In genomic region chr2:218582085-218582484, GRCh38 we compare ENCODE assay signal across 9 cellular contexts. TPM values are rescaled to one million over a fixed set of nuclear protein-coding genes. Genes with fewer than 3 reads are reported as not detected.
DNase-seq lines count a peak whose midpoint lies in the region; ATAC-seq, FAIRE-seq and TF ChIP-seq lines count a peak whose summit lies in the region.
"Had no signal": no experiment of that assay in that cellular context is flagged by ENCODE, and none has a peak within 500 bp of the region (broad histone marks: within the 10 kb centered on the region; RNA-seq: fewer than 3 reads in every experiment).

No MANE protein-coding gene starts in this region.

- no peak overlapping the region for H2BK15ac ChIP-seq in neuronal stem cell (ENCODE audit: low read length)

- no peak overlapping the region for H3K9ac ChIP-seq in neuronal stem cell (ENCODE audit: low read depth, low read length, poor library complexity)

- FAIRE-seq in frontal cortex (lab: Jason Lieb, UNC) = no peak

- no peak overlapping the region for H3K18ac ChIP-seq in neuronal stem cell (ENCODE audit: low read length)

- no peak overlapping the region for H3K4me2 ChIP-seq in neuronal stem cell (ENCODE audit: insufficient read depth, low read length, poor library complexity, severe bottlenecking)

- H4K8ac ChIP-seq in neuronal stem cell (ENCODE audit: low read depth, low read length) = no peak overlapping the region

- DNase-seq in GM10248 (ENCODE audit: extremely low spot score) = peak; percentile 24
- DNase-seq in RWPE2 (ENCODE audit: low spot score) = no peak
- peak; percentile 55 for DNase-seq in fibroblast of the aortic adventitia (ENCODE audit: low read depth)
- no peak for DNase-seq in tibial artery
- no peak for DNase-seq in G401 (ENCODE audit: low spot score)
- no peak for DNase-seq in neuronal stem cell (ENCODE audit: low spot score)
- DNase-seq in frontal cortex (ENCODE audit: low spot score in 2 of 2) = no peak

- H2AFZ ChIP-seq in neuronal stem cell (ENCODE audit: low read length) = no peak overlapping the region

- POLR2A ChIA-PET in GM10248 (lab: Yijun Ruan, JAX) = interaction anchor here (0.7 to 1.0 kb wide), 2 partner anchors 16 to 1016 kb away, joined by 3 read pairs; partner anchors contain the start of gene STK11IP

- H3K36me3 ChIP-seq in RWPE2 (ENCODE audit: low read depth) (peaks cover 70% of the 10 kb centered on the region), tibial artery (peaks cover 43 to 59% (median 48%) of the 10 kb centered on the region in 3 donors), neuronal stem cell (replicated peaks in 1 of 2; ENCODE audit: control insufficient read depth in 2 of 2, insufficient read depth in 2 of 2, low read length in 2 of 2) (peaks cover 16 to 92% of the 10 kb centered on the region in 2 donors)

- H3K4me1 ChIP-seq in RWPE2 (ENCODE audit: insufficient read depth, poor library complexity, severe bottlenecking) (peaks cover 12% of the 10 kb centered on the region), tibial artery (peaks cover 0 to 6% (median 2%) of the 10 kb centered on the region in 4 donors), neuronal stem cell (ENCODE audit: control insufficient read depth in 2 of 2, insufficient read depth in 1 of 2, low read depth in 1 of 2, low read length in 2 of 2) (no peaks in the 10 kb centered on the region)

- in situ Hi-C loops in G401 (cut with HindIII; ENCODE audit: low sequenced_read_pairs) = no loop called here

- H2BK120ac ChIP-seq in neuronal stem cell (ENCODE audit: low read depth, low read length) = no peak overlapping the region

- H3K27ac ChIP-seq in RWPE2 (ENCODE audit: poor library complexity, severe bottlenecking) (peak overlapping the region; percentile 69), tibial artery (no peak overlapping the region), neuronal stem cell (replicated peaks; ENCODE audit: low read length) (no peak overlapping the region)
- H3K27ac ChIP-seq: HL-60 had no signal

- H2BK12ac ChIP-seq in neuronal stem cell (ENCODE audit: low read length) = no peak overlapping the region

- no peak for TF ChIP-seq CTCF in GM10248 (IDR thresholded peaks at IDR 0.05; ENCODE audit: control extremely low read depth, extremely low read depth, low read depth, missing control alignments)
- TF ChIP-seq CTCF in RWPE2 (IDR thresholded peaks at IDR 0.05; ENCODE audit: poor library complexity, severe bottlenecking) = no peak
- TF ChIP-seq CTCF in fibroblast of the aortic adventitia (IDR thresholded peaks at IDR 0.05; ENCODE audit: insufficient read depth, low read length) = no peak
- TF ChIP-seq CTCF in tibial artery (IDR thresholded peaks at IDR 0.05) = no peak

- intact Hi-C loops in tibial artery (cut with DNase I; ENCODE audit: low total_unique reads) = no loop called here

- peaks cover 2% of the 10 kb centered on the region for H3K79me1 ChIP-seq in neuronal stem cell (ENCODE audit: low read depth, low read length)

- H2AK5ac ChIP-seq in neuronal stem cell (ENCODE audit: low read depth, low read length) = no peak overlapping the region

- H3K4me3 ChIP-seq in RWPE2 (ENCODE audit: severe bottlenecking) (no peak overlapping the region), fibroblast of the aortic adventitia (ENCODE audit: low read depth, low read length) (no peak overlapping the region), tibial artery (no peak overlapping the region), neuronal stem cell (ENCODE audit: low read length in 2 of 2) (no peak overlapping the region)

- H3K23ac ChIP-seq in neuronal stem cell (ENCODE audit: low read depth, low read length, poor library complexity) = no peak overlapping the region

- no peaks in the 10 kb centered on the region for H3K9me3 ChIP-seq in RWPE2 (ENCODE audit: severe bottlenecking)
- H3K9me3 ChIP-seq in tibial artery = no peaks in the 10 kb centered on the region
- no peaks in the 10 kb centered on the region for H3K9me3 ChIP-seq in neuronal stem cell (replicated peaks in 1 of 2; ENCODE audit: control insufficient read depth in 2 of 2, insufficient read depth in 1 of 2, low read depth in 1 of 2, low read length in 2 of 2)

- H4K91ac ChIP-seq in neuronal stem cell (ENCODE audit: low read depth, low read length, poor library complexity) = no peak overlapping the region

- CTCF ChIA-PET in GM10248 (lab: Yijun Ruan, JAX) = no interaction called here

- H3K14ac ChIP-seq in neuronal stem cell (ENCODE audit: low read length) = no peak overlapping the region

- peak; percentile 68 for ATAC-seq in HG02588 (IDR thresholded peaks at IDR 0.05; ENCODE audit: unreplicated experiment)
- ATAC-seq in RWPE2 (ENCODE audit: low read depth) = peak; percentile 98

- no CpG with 5 or more reads among the region's 7 CpGs for WGBS in neuronal stem cell (ENCODE audit: extremely low coverage in 2 of 2, insufficient read length in 2 of 2, insufficient replicate concordance in 1 of 2), 2 donors

- H3K4ac ChIP-seq in neuronal stem cell (ENCODE audit: low read length) = no peak overlapping the region

- H3K27me3 ChIP-seq in RWPE2 (ENCODE audit: insufficient read depth, poor library complexity, severe bottlenecking) (no peaks in the 10 kb centered on the region), tibial artery (no peaks in the 10 kb centered on the region), neuronal stem cell (ENCODE audit: control insufficient read depth in 3 of 3, insufficient read depth in 3 of 3, low read depth in 1 of 3, low read length in 3 of 3) (no peaks in the 10 kb centered on the region)

- H2BK5ac ChIP-seq in neuronal stem cell (ENCODE audit: low read length) = no peak overlapping the region

RNA-seq across cellular contexts. Expression of gene CNOT9, which starts 13.4 kb away (rescaled TPM):
- total RNA-seq in fibroblast of the aortic adventitia (ENCODE audit: low replicate concordance) = 32.9 and 77.0 TPM in 2 replicates
- total RNA-seq in G401 (2014; rRNA removed; shearing (Covaris generic)) = 85.2 and 92.8 TPM in 2 replicates
- polyA plus RNA-seq in neuronal stem cell (2013, experiment 1 of 2) = 53.0 TPM
- polyA plus RNA-seq in neuronal stem cell (2013, experiment 2 of 2) = 56.2 TPM
- 47.3 TPM for total RNA-seq in frontal cortex

RNA-seq across cellular contexts. Expression of gene USP37, which starts 13.9 kb away (rescaled TPM):
- total RNA-seq in fibroblast of the aortic adventitia (ENCODE audit: low replicate concordance) (14.8 and 16.1 TPM in 2 replicates), frontal cortex (34.6 TPM)
- total RNA-seq in G401 (2014; rRNA removed; shearing (Covaris generic)) = 10.7 and 25.6 TPM in 2 replicates
- polyA plus RNA-seq in neuronal stem cell (2013, experiment 1 of 2) = 7.6 TPM
- 7.6 TPM for polyA plus RNA-seq in neuronal stem cell (2013, experiment 2 of 2)

RNA-seq across cellular contexts. Expression of gene PLCD4, which starts 25.6 kb away (rescaled TPM):
- 1.2 and 6.4 TPM in 2 replicates for total RNA-seq in fibroblast of the aortic adventitia (ENCODE audit: low replicate concordance)
- total RNA-seq in G401 (2014; rRNA removed; shearing (Covaris generic)) = 1.2 and 1.3 TPM in 2 replicates
- 0.40 TPM for polyA plus RNA-seq in neuronal stem cell (2013, experiment 1 of 2)
- 0.37 TPM for polyA plus RNA-seq in neuronal stem cell (2013, experiment 2 of 2)
- total RNA-seq in frontal cortex = 1.2 TPM

Comparison
In these comparisons a context has a peak if more than half of its experiments do, and no peak if none do; other contexts are left out.
1. DNase-seq: peak in GM10248 (single experiment) and fibroblast of the aortic adventitia (single experiment); none in RWPE2 (single experiment), tibial artery (0 of 2), G401 (single experiment), neuronal stem cell (single experiment) and frontal cortex (0 of 2).